Comparison of ENCODE assay signal across 9 cellular contexts in the genomic region with DNA sequence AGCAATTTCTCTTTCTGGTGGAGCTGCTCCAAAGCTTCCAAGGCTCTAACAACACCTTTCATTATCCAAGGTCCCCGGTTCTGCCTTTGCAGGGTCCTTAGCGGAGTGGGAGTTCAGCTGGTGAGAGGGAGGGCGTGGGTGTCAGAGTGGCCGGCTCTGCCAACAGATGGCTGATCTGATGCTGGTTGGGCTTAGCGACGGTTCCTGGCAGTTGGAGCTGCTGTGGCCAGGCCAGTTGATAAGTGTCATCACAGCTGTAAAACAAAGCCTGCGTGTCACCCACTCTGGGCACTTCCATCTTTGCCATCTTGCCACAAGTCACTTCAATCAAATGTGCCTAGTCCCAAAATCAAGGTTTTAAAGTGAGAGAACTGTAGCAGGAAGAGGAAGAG. TPM values are rescaled to one million over a fixed set of nuclear protein-coding genes. Genes with fewer than 3 reads are reported as not detected.
A peak's percentile ranks its signal among the peaks of the same experiment; 100 is the strongest.
DNase-seq lines count a peak whose midpoint lies in the region; ATAC-seq and TF ChIP-seq lines count a peak whose summit lies in the region.
"Had no signal": no experiment of that assay in that cellular context is flagged by ENCODE, and none has a peak within 500 bp of the region (broad histone marks: within the 10 kb centered on the region; RNA-seq: fewer than 3 reads in every experiment).

No MANE protein-coding gene starts in this region.

- no peak for TF ChIP-seq CTCF in foreskin fibroblast (IDR thresholded peaks at IDR 0.05; ENCODE audit: low read depth, low read length)

- peak; percentile 61 for DNase-seq in EH (ENCODE audit: low read depth)
- DNase-seq in NCI-H524 (lab: John Stamatoyannopoulos, UW), result peak; percentile 43 to 71
- peak; percentile 41 to 70 for DNase-seq in foreskin fibroblast
- DNase-seq in sciatic nerve (ENCODE audit: low spot score), result no peak
- DNase-seq in T-helper 9 cell, result no peak
- no peak for DNase-seq in activated naive CD4-positive, alpha-beta T cell treated with anti-CD3 and anti-CD28 coated beads, Interleukin-2, amount 50 U/mL, for 16 hours
- no peak for DNase-seq in NCI-H2196 treated with DMSO at 0.1 percent for 48 hours (lab: John Stamatoyannopoulos, UW; ENCODE audit: unreplicated experiment)
- DNase-seq in ecto neural progenitor cell (ENCODE audit: low spot score), result no peak
- DNase-seq: stimulated activated naive CD4-positive, alpha-beta T cell had no signal

- peak; percentile 81 for ATAC-seq in sciatic nerve

- H3K4me3 ChIP-seq in foreskin fibroblast (ENCODE audit: low read depth in 1 of 2, low read length in 2 of 2), result no peak overlapping the region

- intact Hi-C loops in sciatic nerve (cut with DNase I), result no loop called here

RNA-seq across cellular contexts. Expression of gene RIN3, which starts 36.3 kb away (rescaled TPM):
- total RNA-seq in sciatic nerve, result 22.1 TPM

Comparison
In these comparisons a context has a peak if more than half of its experiments do, and no peak if none do; other contexts are left out.
1. DNase-seq: peak in EH (single experiment), NCI-H524 (2 of 2) and foreskin fibroblast (2 of 2); none in sciatic nerve (single experiment), T-helper 9 cell (single experiment), activated naive CD4-positive, alpha-beta T cell treated with anti-CD3 and anti-CD28 coated beads, Interleukin-2, amount 50 U/mL, for 16 hours (single experiment), NCI-H2196 treated with DMSO at 0.1 percent for 48 hours (single experiment) and ecto neural progenitor cell (single experiment).